ENCODE assay signal across 1 cellular context in genomic region chr6:16239090-16239797, GRCh38.
TF ChIP-seq lines count a peak whose summit lies in the region.

No MANE protein-coding gene starts in this region.

TF ChIP-seq in K562, 482 proteins besides CTCF, POLR2A, EP300 and RAD21 (continued from another document and continues in another):
- no peak for TF ChIP-seq ATF3 (IDR thresholded peaks at IDR 0.05)
- no peak for TF ChIP-seq ATF3 (CRISPR knock-in tag; conservative IDR thresholded peaks at IDR 0.05)
- no peak for TF ChIP-seq HMGN3 (IDR thresholded peaks at IDR 0.05; ENCODE audit: borderline replicate concordance, extremely low read depth, insufficient read length, low read depth, low read length)
- TF ChIP-seq, protein P1, sequence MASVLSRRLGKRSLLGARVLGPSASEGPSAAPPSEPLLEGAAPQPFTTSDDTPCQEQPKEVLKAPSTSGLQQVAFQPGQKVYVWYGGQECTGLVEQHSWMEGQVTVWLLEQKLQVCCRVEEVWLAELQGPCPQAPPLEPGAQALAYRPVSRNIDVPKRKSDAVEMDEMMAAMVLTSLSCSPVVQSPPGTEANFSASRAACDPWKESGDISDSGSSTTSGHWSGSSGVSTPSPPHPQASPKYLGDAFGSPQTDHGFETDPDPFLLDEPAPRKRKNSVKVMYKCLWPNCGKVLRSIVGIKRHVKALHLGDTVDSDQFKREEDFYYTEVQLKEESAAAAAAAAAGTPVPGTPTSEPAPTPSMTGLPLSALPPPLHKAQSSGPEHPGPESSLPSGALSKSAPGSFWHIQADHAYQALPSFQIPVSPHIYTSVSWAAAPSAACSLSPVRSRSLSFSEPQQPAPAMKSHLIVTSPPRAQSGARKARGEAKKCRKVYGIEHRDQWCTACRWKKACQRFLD (CRISPR knock-in tag; IDR thresholded peaks at IDR 0.05), result no peak
- TF ChIP-seq, protein P2, sequence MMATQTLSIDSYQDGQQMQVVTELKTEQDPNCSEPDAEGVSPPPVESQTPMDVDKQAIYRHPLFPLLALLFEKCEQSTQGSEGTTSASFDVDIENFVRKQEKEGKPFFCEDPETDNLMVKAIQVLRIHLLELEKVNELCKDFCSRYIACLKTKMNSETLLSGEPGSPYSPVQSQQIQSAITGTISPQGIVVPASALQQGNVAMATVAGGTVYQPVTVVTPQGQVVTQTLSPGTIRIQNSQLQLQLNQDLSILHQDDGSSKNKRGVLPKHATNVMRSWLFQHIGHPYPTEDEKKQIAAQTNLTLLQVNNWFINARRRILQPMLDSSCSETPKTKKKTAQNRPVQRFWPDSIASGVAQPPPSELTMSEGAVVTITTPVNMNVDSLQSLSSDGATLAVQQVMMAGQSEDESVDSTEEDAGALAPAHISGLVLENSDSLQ (IDR thresholded peaks at IDR 0.05), result 0 out of 2 replicates have a peak, but pooled peaks have one; percentile 3
- no peak for TF ChIP-seq MCM5 (IDR thresholded peaks at IDR 0.05; ENCODE audit: low read depth)
- TF ChIP-seq RB1 (IDR thresholded peaks at IDR 0.05; ENCODE audit: low read depth), result no peak
- no peak for TF ChIP-seq CREM (IDR thresholded peaks at IDR 0.05; ENCODE audit: low read depth)
- no peak for TF ChIP-seq ZNF75A (CRISPR knock-in tag; IDR thresholded peaks at IDR 0.05)
- TF ChIP-seq ATF6 (CRISPR knock-in tag; IDR thresholded peaks at IDR 0.05), result peak; percentile 34; the same call in 1 of the 2 replicates
- TF ChIP-seq FIP1L1 (IDR thresholded peaks at IDR 0.05; ENCODE audit: low read depth, low read length, poor library complexity, severe bottlenecking), result peak; percentile 13
- TF ChIP-seq DDX20 (tag; IDR thresholded peaks at IDR 0.05; ENCODE audit: low read depth), result no peak
- no peak for TF ChIP-seq SMAD3 (CRISPR knock-in tag; conservative IDR thresholded peaks at IDR 0.05)
- TF ChIP-seq NR2C1 (IDR thresholded peaks at IDR 0.05), result no peak
- TF ChIP-seq NR2C1 (tag; IDR thresholded peaks at IDR 0.05), result peak; percentile 35; the same call in 1 of the 2 replicates
- TF ChIP-seq YBX1 (IDR thresholded peaks at IDR 0.05), result no peak
- 0 out of 2 replicates have a peak, but pooled peaks have one; percentile 14 for TF ChIP-seq MTA1 (IDR thresholded peaks at IDR 0.05; ENCODE audit: borderline replicate concordance)
- 0 out of 2 replicates have a peak, but pooled peaks have one; percentile 23 for TF ChIP-seq NFRKB (IDR thresholded peaks at IDR 0.05; ENCODE audit: low read depth)
- TF ChIP-seq RHOXF2B (CRISPR knock-in tag; conservative IDR thresholded peaks at IDR 0.05), result peak; percentile 61; the same call in 1 of the 2 replicates
- peak; percentile 49; the same call in 1 of the 2 replicates for TF ChIP-seq ZC3H4 (CRISPR knock-in tag; IDR thresholded peaks at IDR 0.05; ENCODE audit: borderline replicate concordance)
- peak; percentile 1 for TF ChIP-seq MXD1 (CRISPR knock-in tag; IDR thresholded peaks at IDR 0.05; ENCODE audit: borderline replicate concordance, poor library complexity, severe bottlenecking)
- TF ChIP-seq ZNF408 (CRISPR knock-in tag; IDR thresholded peaks at IDR 0.05; ENCODE audit: low read depth), result no peak
- no peak; the same call in 1 of the 2 replicates for TF ChIP-seq SMARCC2 (IDR thresholded peaks at IDR 0.05; ENCODE audit: low read depth)
- TF ChIP-seq DMBX1 (CRISPR knock-in tag; IDR thresholded peaks at IDR 0.05; ENCODE audit: borderline replicate concordance), result peak; percentile 61; the same call in 1 of the 2 replicates
- peak; percentile 16 for TF ChIP-seq CHD1 (IDR thresholded peaks at IDR 0.05; ENCODE audit: low read length)
- TF ChIP-seq ZNF24 (IDR thresholded peaks at IDR 0.05), result no peak
- TF ChIP-seq SREBF2 (CRISPR knock-in tag; IDR thresholded peaks at IDR 0.05), result 0 out of 2 replicates have a peak, but pooled peaks have one; percentile 57
- 0 out of 2 replicates have a peak, but pooled peaks have one; percentile 10 for TF ChIP-seq CREB3L1 (IDR thresholded peaks at IDR 0.05; ENCODE audit: borderline replicate concordance, low read depth)
- peak; percentile 44 for TF ChIP-seq MTA3 (IDR thresholded peaks at IDR 0.05; ENCODE audit: borderline replicate concordance)
- TF ChIP-seq BCOR (IDR thresholded peaks at IDR 0.05), result no peak
- TF ChIP-seq, protein P3, sequence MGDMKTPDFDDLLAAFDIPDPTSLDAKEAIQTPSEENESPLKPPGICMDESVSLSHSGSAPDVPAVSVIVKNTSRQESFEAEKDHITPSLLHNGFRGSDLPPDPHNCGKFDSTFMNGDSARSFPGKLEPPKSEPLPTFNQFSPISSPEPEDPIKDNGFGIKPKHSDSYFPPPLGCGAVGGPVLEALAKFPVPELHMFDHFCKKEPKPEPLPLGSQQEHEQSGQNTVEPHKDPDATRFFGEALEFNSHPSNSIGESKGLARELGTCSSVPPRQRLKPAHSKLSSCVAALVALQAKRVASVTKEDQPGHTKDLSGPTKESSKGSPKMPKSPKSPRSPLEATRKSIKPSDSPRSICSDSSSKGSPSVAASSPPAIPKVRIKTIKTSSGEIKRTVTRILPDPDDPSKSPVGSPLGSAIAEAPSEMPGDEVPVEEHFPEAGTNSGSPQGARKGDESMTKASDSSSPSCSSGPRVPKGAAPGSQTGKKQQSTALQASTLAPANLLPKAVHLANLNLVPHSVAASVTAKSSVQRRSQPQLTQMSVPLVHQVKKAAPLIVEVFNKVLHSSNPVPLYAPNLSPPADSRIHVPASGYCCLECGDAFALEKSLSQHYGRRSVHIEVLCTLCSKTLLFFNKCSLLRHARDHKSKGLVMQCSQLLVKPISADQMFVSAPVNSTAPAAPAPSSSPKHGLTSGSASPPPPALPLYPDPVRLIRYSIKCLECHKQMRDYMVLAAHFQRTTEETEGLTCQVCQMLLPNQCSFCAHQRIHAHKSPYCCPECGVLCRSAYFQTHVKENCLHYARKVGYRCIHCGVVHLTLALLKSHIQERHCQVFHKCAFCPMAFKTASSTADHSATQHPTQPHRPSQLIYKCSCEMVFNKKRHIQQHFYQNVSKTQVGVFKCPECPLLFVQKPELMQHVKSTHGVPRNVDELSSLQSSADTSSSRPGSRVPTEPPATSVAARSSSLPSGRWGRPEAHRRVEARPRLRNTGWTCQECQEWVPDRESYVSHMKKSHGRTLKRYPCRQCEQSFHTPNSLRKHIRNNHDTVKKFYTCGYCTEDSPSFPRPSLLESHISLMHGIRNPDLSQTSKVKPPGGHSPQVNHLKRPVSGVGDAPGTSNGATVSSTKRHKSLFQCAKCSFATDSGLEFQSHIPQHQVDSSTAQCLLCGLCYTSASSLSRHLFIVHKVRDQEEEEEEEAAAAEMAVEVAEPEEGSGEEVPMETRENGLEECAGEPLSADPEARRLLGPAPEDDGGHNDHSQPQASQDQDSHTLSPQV (IDR thresholded peaks at IDR 0.05), result peak; percentile 86
- TF ChIP-seq HDAC1 (IDR thresholded peaks at IDR 0.05), result 0 out of 4 replicates have a peak, but pooled peaks of 1 of the 2 experiments have one; percentile 9
- TF ChIP-seq NFE2L1 (tag; IDR thresholded peaks at IDR 0.05; ENCODE audit: borderline replicate concordance, low read depth), result no peak
- TF ChIP-seq ZNF274 (IDR thresholded peaks at IDR 0.05; ENCODE audit: borderline replicate concordance, low read depth, low read length), result no peak
- TF ChIP-seq, protein P4, sequence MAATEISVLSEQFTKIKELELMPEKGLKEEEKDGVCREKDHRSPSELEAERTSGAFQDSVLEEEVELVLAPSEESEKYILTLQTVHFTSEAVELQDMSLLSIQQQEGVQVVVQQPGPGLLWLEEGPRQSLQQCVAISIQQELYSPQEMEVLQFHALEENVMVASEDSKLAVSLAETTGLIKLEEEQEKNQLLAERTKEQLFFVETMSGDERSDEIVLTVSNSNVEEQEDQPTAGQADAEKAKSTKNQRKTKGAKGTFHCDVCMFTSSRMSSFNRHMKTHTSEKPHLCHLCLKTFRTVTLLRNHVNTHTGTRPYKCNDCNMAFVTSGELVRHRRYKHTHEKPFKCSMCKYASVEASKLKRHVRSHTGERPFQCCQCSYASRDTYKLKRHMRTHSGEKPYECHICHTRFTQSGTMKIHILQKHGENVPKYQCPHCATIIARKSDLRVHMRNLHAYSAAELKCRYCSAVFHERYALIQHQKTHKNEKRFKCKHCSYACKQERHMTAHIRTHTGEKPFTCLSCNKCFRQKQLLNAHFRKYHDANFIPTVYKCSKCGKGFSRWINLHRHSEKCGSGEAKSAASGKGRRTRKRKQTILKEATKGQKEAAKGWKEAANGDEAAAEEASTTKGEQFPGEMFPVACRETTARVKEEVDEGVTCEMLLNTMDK (IDR thresholded peaks at IDR 0.05; ENCODE audit: borderline replicate concordance, insufficient read depth, low read depth, low read length, poor library complexity, severe bottlenecking), result no peak
- no peak for TF ChIP-seq HBP1 (CRISPR knock-in tag; IDR thresholded peaks at IDR 0.05)
- TF ChIP-seq USF1 (CRISPR knock-in tag; IDR thresholded peaks at IDR 0.05), result no peak
- TF ChIP-seq, protein P5, sequence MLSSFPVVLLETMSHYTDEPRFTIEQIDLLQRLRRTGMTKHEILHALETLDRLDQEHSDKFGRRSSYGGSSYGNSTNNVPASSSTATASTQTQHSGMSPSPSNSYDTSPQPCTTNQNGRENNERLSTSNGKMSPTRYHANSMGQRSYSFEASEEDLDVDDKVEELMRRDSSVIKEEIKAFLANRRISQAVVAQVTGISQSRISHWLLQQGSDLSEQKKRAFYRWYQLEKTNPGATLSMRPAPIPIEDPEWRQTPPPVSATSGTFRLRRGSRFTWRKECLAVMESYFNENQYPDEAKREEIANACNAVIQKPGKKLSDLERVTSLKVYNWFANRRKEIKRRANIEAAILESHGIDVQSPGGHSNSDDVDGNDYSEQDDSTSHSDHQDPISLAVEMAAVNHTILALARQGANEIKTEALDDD (IDR thresholded peaks at IDR 0.05), result peak; percentile 50; the same call in 1 of the 2 replicates
- TF ChIP-seq HSF4 (CRISPR knock-in tag; IDR thresholded peaks at IDR 0.05; ENCODE audit: borderline replicate concordance), result peak; percentile 73; the same call in 1 of the 2 replicates
- TF ChIP-seq MYC (IDR thresholded peaks at IDR 0.05; ENCODE audit: low read depth, low read length), result no peak
- 0 out of 2 replicates have a peak, but pooled peaks have one; percentile 46 for TF ChIP-seq MYC (CRISPR knock-in tag; IDR thresholded peaks at IDR 0.05; ENCODE audit: borderline replicate concordance, low read depth)
- no peak for TF ChIP-seq CEBPG (CRISPR knock-in tag; IDR thresholded peaks at IDR 0.05)
- TF ChIP-seq CEBPG (tag; conservative IDR thresholded peaks at IDR 0.05 in 1 of 2, IDR thresholded peaks at IDR 0.05 in 1 of 2), result peak in 1 of 2 experiments; percentile 13; a peak in 1 of 4 replicates
- peak; percentile 24; the same call in 1 of the 2 replicates for TF ChIP-seq CXXC5 (CRISPR knock-in tag; IDR thresholded peaks at IDR 0.05)
